Comparison of ENCODE assay signal across 12 cellular contexts in the genomic region with DNA sequence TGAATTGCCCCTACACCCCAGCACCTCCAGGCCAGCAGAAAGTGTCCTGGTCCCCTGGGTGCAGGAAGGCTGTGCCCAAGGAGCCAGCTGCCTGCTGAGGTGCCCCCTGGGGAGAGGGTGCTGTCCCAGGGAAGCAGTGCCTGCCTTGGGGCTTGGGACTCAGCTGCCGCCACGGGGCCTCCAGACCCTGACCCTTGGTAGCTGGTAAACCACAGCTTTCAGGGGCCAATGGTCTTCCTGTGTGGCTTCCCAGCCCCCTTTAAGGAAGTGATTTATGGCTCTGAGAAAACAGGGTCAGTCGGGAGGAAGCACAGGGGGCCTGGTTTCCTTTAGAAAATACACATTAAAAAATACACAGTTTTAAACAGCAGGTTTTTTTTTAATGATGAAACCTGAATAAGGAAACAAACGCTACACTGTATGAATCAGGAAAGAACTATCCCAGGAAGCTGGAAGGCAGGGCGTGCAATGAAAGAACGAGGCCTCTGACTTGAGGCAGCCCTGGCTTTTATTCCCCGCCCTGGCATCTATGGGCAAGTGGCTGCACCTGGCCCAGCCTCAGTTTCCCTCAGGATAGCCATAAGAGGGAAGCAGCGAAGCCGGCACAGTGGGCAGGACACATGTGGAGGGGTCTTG. TPM values are rescaled to one million over a fixed set of nuclear protein-coding genes. Genes with fewer than 3 reads are reported as not detected.
DNase-seq lines count a peak whose midpoint lies in the region; ATAC-seq, FAIRE-seq and TF ChIP-seq lines count a peak whose summit lies in the region.
"Had no signal": no experiment of that assay in that cellular context is flagged by ENCODE, and none has a peak within 500 bp of the region (broad histone marks: within the 10 kb centered on the region; RNA-seq: fewer than 3 reads in every experiment).

No MANE protein-coding gene starts in this region.

- CTCF ChIA-PET in A549 (lab: Yijun Ruan, JAX) (interaction anchor here (0.9 to 20.7 kb wide), 10 partner anchors 8 to 146 kb away, joined by 3 to 263 read pairs (median 4); partner anchors contain the start of gene EML1), A673 (lab: Charles Lee) (no interaction called here)

- peak overlapping the region; percentile 5 for H2AK5ac ChIP-seq in mesenchymal stem cell (ENCODE audit: low read length, severe bottlenecking)

- H3K4me1 Mint-ChIP-seq in activated T-helper 17 cell treated with anti-CD3 and anti-CD28 coated beads, Interleukin-2, amount 50 U/mL, for 72 hours = peaks cover 15% of the 10 kb centered on the region

- H3K27ac Mint-ChIP-seq in activated T-helper 17 cell treated with anti-CD3 and anti-CD28 coated beads, Interleukin-2, amount 50 U/mL, for 72 hours = no peak overlapping the region

- H3K4ac ChIP-seq in mesenchymal stem cell (ENCODE audit: low read depth in 1 of 2, low read length in 2 of 2) = peak overlapping the region in 1 of 2 experiments; percentile 2

- no peak overlapping the region for H2BK120ac ChIP-seq in mesenchymal stem cell (ENCODE audit: low read depth, low read length)

- H3K79me1 ChIP-seq in mesenchymal stem cell (replicated peaks; ENCODE audit: low read length, poor library complexity, severe bottlenecking) = no peaks in the 10 kb centered on the region

- H3K27me3 ChIP-seq in mesenchymal stem cell (ENCODE audit: control insufficient read depth in 1 of 2, insufficient read depth in 1 of 2, low read length in 2 of 2) = peaks cover 0 to 10% of the 10 kb centered on the region in 2 experiments
- no peaks in the 10 kb centered on the region for H3K27me3 ChIP-seq in A673 (replicated peaks; ENCODE audit: insufficient read depth, low read depth, low read length, poor library complexity)
- H3K27me3 ChIP-seq: BE2C had no signal

- no peak overlapping the region for H3K23ac ChIP-seq in mesenchymal stem cell (ENCODE audit: low read length in 2 of 2)

- TF ChIP-seq CTCF in A549 (IDR thresholded peaks at IDR 0.05) = no peak
- no peak for TF ChIP-seq CTCF in coronary artery (IDR thresholded peaks at IDR 0.05)
- TF ChIP-seq CTCF in A673 (conservative IDR thresholded peaks at IDR 0.05; ENCODE audit: low read depth, low read length) = no peak

- H3K4me1 ChIP-seq in A549 (peaks cover 62% of the 10 kb centered on the region), mesenchymal stem cell (ENCODE audit: control insufficient read depth, insufficient read depth, low read depth, low read length) (peaks cover 61% of the 10 kb centered on the region), A673 (ENCODE audit: insufficient read depth, low read length, poor library complexity, severe bottlenecking) (no peaks in the 10 kb centered on the region)

- H3K36me3 Mint-ChIP-seq in activated T-helper 17 cell treated with anti-CD3 and anti-CD28 coated beads, Interleukin-2, amount 50 U/mL, for 72 hours (ENCODE audit: low read depth) = no peaks in the 10 kb centered on the region
- H3K36me3 Mint-ChIP-seq: activated naive CD4-positive, alpha-beta T cell treated with anti-CD3 and anti-CD28 coated beads, Interleukin-2, amount 50 U/mL, for 72 hours had no signal

- TF ChIP-seq POLR2A in A549 (IDR thresholded peaks at IDR 0.05; ENCODE audit: low read length) = no peak

- H3K14ac ChIP-seq in mesenchymal stem cell (ENCODE audit: low read length in 2 of 2) = peak overlapping the region in 1 of 2 experiments; percentile 19

- peak overlapping the region in 1 of 2 experiments; percentile 79 for H2BK12ac ChIP-seq in mesenchymal stem cell (ENCODE audit: low read length in 2 of 2)

- peak overlapping the region; percentile 72 for H4K91ac ChIP-seq in mesenchymal stem cell (ENCODE audit: low read length)

- H2AFZ ChIP-seq in mesenchymal stem cell (ENCODE audit: low read depth, low read length) = no peak overlapping the region

- WGBS in A549 (ENCODE audit: missing lambda C conversion rate) = 30% methylated on average over 7 of the region's 9 CpGs
- 0% methylated on average over 6 of the region's 9 CpGs for WGBS in mesenchymal stem cell

- peak overlapping the region; percentile 60 for H3K9ac ChIP-seq in mesenchymal stem cell (ENCODE audit: low read length)

- no peak overlapping the region for H3K4me3 Mint-ChIP-seq in activated T-helper 17 cell treated with anti-CD3 and anti-CD28 coated beads, Interleukin-2, amount 50 U/mL, for 72 hours

- peak overlapping the region; percentile 54 to 74 for H3K18ac ChIP-seq in mesenchymal stem cell (ENCODE audit: low read depth in 1 of 2, low read length in 2 of 2)

- H3K4me3 ChIP-seq in A549 (no peak overlapping the region), coronary artery (no peak overlapping the region), mesenchymal stem cell (ENCODE audit: insufficient read depth in 1 of 2, low read depth in 1 of 2, low read length in 2 of 2) (no peak overlapping the region), A673 (ENCODE audit: low read depth, low read length, poor library complexity, severe bottlenecking) (no peak overlapping the region)

- TF ChIP-seq EP300 in A549 (IDR thresholded peaks at IDR 0.05) = no peak

- no TSS peak for BruUV-seq in A673 (replicated peaks; lab: Mats Ljungman, UMichigan)

- H3K27ac ChIP-seq in A549 = peak overlapping the region; percentile 83 to 92
- peak overlapping the region; percentile 45 to 79 for H3K27ac ChIP-seq in coronary artery
- H3K27ac ChIP-seq in mesenchymal stem cell (ENCODE audit: low read length, poor library complexity, severe bottlenecking) = peak overlapping the region; percentile 65
- H3K27ac ChIP-seq in A673 (ENCODE audit: low read depth, low read length, poor library complexity, severe bottlenecking) = no peak overlapping the region
- H3K27ac ChIP-seq: VCaP had no signal

- ATAC-seq in A549 (peak in 1 of 2 experiments; percentile 18; a peak in 3 of 6 replicates), HG03521 (IDR thresholded peaks at IDR 0.05; ENCODE audit: unreplicated experiment) (no peak)
- ATAC-seq in activated T-helper 17 cell treated with anti-CD3 and anti-CD28 coated beads, Interleukin-2, amount 50 U/mL, for 72 hours (replicated peaks) = no peak
- ATAC-seq: activated naive CD4-positive, alpha-beta T cell treated with anti-CD3 and anti-CD28 coated beads, Interleukin-2, amount 50 U/mL, for 72 hours had no signal

- no peak for FAIRE-seq in A549 (lab: Jason Lieb, UNC)

- intact Hi-C loops in A673 (cut with micrococcal nuclease; ENCODE audit: unreplicated experiment) = no loop called here

- peaks cover 34% of the 10 kb centered on the region for H3K27me3 Mint-ChIP-seq in activated T-helper 17 cell treated with anti-CD3 and anti-CD28 coated beads, Interleukin-2, amount 50 U/mL, for 72 hours

- H3K4me2 ChIP-seq in A549 = peak overlapping the region; percentile 65
- peak overlapping the region; percentile 48 for H3K4me2 ChIP-seq in mesenchymal stem cell (ENCODE audit: low read length, poor library complexity, severe bottlenecking)

- no peak overlapping the region for H2BK15ac ChIP-seq in mesenchymal stem cell (ENCODE audit: low read depth, poor library complexity, severe bottlenecking)

- DNase-seq in A549 (ENCODE audit: low read depth in 1 of 2, low spot score in 1 of 2) (peak in 1 of 2 experiments; percentile 47), LoVo (ENCODE audit: low spot score) (peak; percentile 20), coronary artery (ENCODE audit: low spot score) (no peak), mesenchymal stem cell (peak; percentile 84), A673 (ENCODE audit: low spot score) (no peak), HK-2 (ENCODE audit: unreplicated experiment) (no peak)
- DNase-seq: NCI-H1436 treated with DMSO at 0.1 percent for 48 hours had no signal

- H3K9me3 Mint-ChIP-seq in activated T-helper 17 cell treated with anti-CD3 and anti-CD28 coated beads, Interleukin-2, amount 50 U/mL, for 72 hours = no peaks in the 10 kb centered on the region
- H3K9me3 Mint-ChIP-seq: activated naive CD4-positive, alpha-beta T cell treated with anti-CD3 and anti-CD28 coated beads, Interleukin-2, amount 50 U/mL, for 72 hours had no signal

- H3K9me3 ChIP-seq in A549 (no peaks in the 10 kb centered on the region), mesenchymal stem cell (ENCODE audit: control insufficient read depth, low read length) (no peaks in the 10 kb centered on the region), A673 (ENCODE audit: low read depth, low read length, poor library complexity, severe bottlenecking) (no peaks in the 10 kb centered on the region)
- H3K9me3 ChIP-seq: BE2C had no signal

- H3K36me3 ChIP-seq in mesenchymal stem cell (ENCODE audit: control insufficient read depth in 1 of 2, insufficient read depth in 2 of 2, low read depth in 1 of 2, low read length in 2 of 2) = no peaks in the 10 kb centered on the region
- no peaks in the 10 kb centered on the region for H3K36me3 ChIP-seq in A673 (ENCODE audit: insufficient read depth, low read length, poor library complexity, severe bottlenecking)
- H3K36me3 ChIP-seq: BE2C had no signal

- H4K8ac ChIP-seq in mesenchymal stem cell (ENCODE audit: low read length) = no peak overlapping the region

- TF ChIP-seq RAD21 in A549 (conservative IDR thresholded peaks at IDR 0.05 in 1 of 2, IDR thresholded peaks at IDR 0.05 in 1 of 2) = no peak

- no peak overlapping the region for H2BK5ac ChIP-seq in mesenchymal stem cell (ENCODE audit: low read depth, low read length, poor library complexity, severe bottlenecking)

- POLR2A ChIA-PET in A549 (lab: Yijun Ruan, JAX) = no interaction called here
- POLR2A ChIA-PET in A673 (lab: Charles Lee; ENCODE audit: low non-redundant PET) = no interaction called here

TF ChIP-seq in A549, 52 proteins besides CTCF, POLR2A, EP300 and RAD21:
- TF ChIP-seq CBX2 (IDR thresholded peaks at IDR 0.05; ENCODE audit: borderline replicate concordance, low read depth) = no peak
- no peak for TF ChIP-seq HOXB5 (CRISPR knock-in tag; IDR thresholded peaks at IDR 0.05)
- TF ChIP-seq HOXB13 (CRISPR knock-in tag; IDR thresholded peaks at IDR 0.05; ENCODE audit: low read depth) = no peak
- no peak for TF ChIP-seq JUN (IDR thresholded peaks at IDR 0.05)
TF ChIP-seq in A549: peak in this region for 0.

RNA-seq across cellular contexts. Expression of gene EML1, which starts 40.6 kb away (rescaled TPM):
- polyA plus RNA-seq in A549 (2011; rRNA removed) = 30.8 and 37.7 TPM in 2 replicates
- 21.3 and 27.9 TPM in 2 replicates for polyA plus RNA-seq in A549 (2012; cell fraction: cytosol; rRNA removed)
- polyA plus RNA-seq in A549 (2012; cell fraction: nucleus; rRNA removed) = 21.1 and 28.4 TPM in 2 replicates
- polyA plus RNA-seq in A549 (2017; fragmentation: RNase III; extraction: RNeasy Plus Mini Kit Qiagen cat#74134 plus additional on column Dnase treatment) = 29.2 to 30.6 TPM (median 29.7 TPM) in 3 replicates
- polyA minus RNA-seq in A549 (2011; rRNA and poly(A)+ RNA removed) = 94.4 and 118 TPM in 2 replicates
- polyA plus RNA-seq in mesenchymal stem cell (2013, experiment 1 of 2) = 5.9 TPM
- polyA plus RNA-seq in mesenchymal stem cell (2013, experiment 2 of 2) = 5.2 TPM
- total RNA-seq in activated T-helper 17 cell treated with anti-CD3 and anti-CD28 coated beads, Interleukin-2, amount 50 U/mL, for 72 hours = 1 to 10 TPM in 1 of 2 donors, under 1 TPM in 1; 0.54 to 3.6 TPM
- 34.1 and 39.5 TPM in 2 replicates for total RNA-seq in A673 (2021)

Comparison
In these comparisons a context has a peak if more than half of its experiments do, and no peak if none do; other contexts are left out.
1. DNase-seq: peak in LoVo (single experiment) and mesenchymal stem cell (single experiment); none in coronary artery (single experiment), A673 (single experiment) and HK-2 (single experiment).